Comparison of ENCODE assay signal across 1 cellular context in the genomic region with DNA sequence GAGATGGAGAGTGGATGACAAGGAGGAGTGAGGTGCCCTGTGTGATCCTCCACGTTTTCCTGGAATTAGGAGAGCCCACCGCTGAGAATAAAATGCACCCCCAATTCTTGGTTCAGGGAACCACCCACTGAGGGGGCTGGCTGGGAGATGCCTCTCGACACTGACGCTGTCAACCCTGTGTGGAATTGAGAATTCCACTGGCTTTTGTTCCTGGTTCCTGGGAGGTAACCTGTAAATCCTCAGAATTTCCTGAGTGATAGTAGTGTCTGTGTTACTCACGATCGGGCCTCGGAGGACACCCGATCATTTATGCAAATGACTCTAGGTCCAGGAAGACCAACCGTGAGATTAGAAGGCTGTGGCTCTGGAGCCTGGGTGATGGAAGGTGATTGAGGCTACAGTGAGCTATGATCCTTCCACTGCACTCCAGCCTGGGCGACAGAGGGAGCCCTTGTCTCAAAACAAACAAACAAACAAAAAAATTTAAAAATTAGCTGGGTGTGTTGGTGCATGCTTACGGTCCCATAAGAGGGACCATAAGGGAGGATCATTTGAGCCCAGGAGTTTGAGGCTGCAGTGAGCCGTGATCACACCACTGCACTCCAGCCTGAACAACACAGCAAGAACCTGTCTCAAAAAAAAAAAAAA.
TF ChIP-seq lines count a peak whose summit lies in the region.

No MANE protein-coding gene starts in this region.

TF ChIP-seq in H1, 55 proteins besides CTCF, POLR2A, EP300 and RAD21:
- no peak for TF ChIP-seq MAFK (IDR thresholded peaks at IDR 0.05; ENCODE audit: low read depth, low read length)
- TF ChIP-seq SAP30 (IDR thresholded peaks at IDR 0.05; ENCODE audit: insufficient read depth, insufficient replicate concordance, low read length) = no peak
- TF ChIP-seq CBX5 (IDR thresholded peaks at IDR 0.05; ENCODE audit: low read depth, low read length) = no peak
- TF ChIP-seq CHD1 (IDR thresholded peaks at IDR 0.05; ENCODE audit: low read depth, low read length) = no peak
- TF ChIP-seq TEAD4 (IDR thresholded peaks at IDR 0.05; ENCODE audit: low read depth, low read length) = no peak
- no peak for TF ChIP-seq TCF12 (IDR thresholded peaks at IDR 0.05; ENCODE audit: low read depth, low read length)
- TF ChIP-seq JUN (IDR thresholded peaks at IDR 0.05; ENCODE audit: low read depth, low read length) = no peak
- TF ChIP-seq HDAC6 (IDR thresholded peaks at IDR 0.05; ENCODE audit: low read depth, low read length) = no peak
- no peak for TF ChIP-seq SUZ12 (IDR thresholded peaks at IDR 0.05; ENCODE audit: low read length)
- TF ChIP-seq ASH2L (IDR thresholded peaks at IDR 0.05; ENCODE audit: low read length) = no peak
- TF ChIP-seq NANOG (IDR thresholded peaks at IDR 0.05; ENCODE audit: insufficient read depth, low read depth, low read length, poor library complexity, severe bottlenecking) = no peak
- TF ChIP-seq CBX8 (IDR thresholded peaks at IDR 0.05; ENCODE audit: borderline replicate concordance, low read depth, low read length) = no peak
- TF ChIP-seq SP4 (IDR thresholded peaks at IDR 0.05; ENCODE audit: low read length) = no peak
- no peak for TF ChIP-seq SIN3A (conservative IDR thresholded peaks at IDR 0.05 in 1 of 2, IDR thresholded peaks at IDR 0.05 in 1 of 2; ENCODE audit: low read depth in 1 of 2, low read length in 2 of 2)
- no peak for TF ChIP-seq RNF2 (IDR thresholded peaks at IDR 0.05; ENCODE audit: borderline replicate concordance, low read depth, low read length, missing control alignments, poor library complexity, severe bottlenecking)
TF ChIP-seq in H1: peak in this region for 0.
